1 cellular context compared by ENCODE assay signal in the genomic region with DNA sequence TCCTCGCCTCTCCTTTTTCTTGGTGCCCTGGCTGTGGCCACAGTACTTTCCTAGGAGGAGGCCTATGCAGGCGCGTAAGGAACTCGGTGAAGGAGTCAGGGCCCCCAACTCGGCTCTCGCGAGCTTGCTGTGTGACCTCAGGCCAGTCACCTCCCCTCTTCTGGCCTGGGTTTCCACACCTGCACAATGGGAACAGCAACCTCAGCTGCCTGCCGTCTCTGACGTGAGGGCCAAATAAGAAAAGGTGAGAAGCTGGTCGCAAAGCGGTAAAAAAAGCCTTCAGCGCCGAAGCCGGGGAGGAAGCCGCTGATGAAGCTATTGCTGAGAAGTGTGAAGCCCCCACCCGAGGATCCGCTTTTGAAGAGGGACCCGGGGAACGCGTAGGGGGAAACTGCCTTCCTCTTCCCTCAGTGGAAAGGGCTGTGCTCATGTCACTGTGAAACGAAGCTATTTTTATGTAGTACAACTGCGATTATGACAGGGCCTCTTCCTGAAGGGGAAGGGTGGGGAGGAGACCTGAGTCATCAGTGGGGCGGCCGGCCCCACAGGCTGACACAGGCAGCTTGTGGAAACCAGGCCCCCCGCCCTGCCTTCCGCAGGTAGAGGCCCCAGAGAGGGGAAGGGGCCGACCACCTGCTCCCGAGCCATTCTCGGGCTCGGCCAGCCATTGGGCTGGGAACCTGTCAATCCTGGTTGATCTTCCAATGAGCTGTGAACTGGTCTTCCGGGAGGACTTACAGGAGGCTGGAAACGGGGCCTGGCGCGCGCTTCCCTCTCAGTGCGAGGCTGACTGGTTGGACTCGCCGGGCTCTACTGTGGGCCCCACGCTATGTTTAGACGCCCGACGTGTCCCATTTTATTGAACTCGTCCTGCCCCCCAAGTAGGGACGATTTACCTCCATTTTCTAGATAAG.
TF ChIP-seq lines count a peak whose summit lies in the region.

No MANE protein-coding gene starts in this region.

TF ChIP-seq in K562, 482 proteins besides CTCF, POLR2A, EP300 and RAD21 (continued from another document and continues in another):
- TF ChIP-seq PBX2 (CRISPR knock-in tag; IDR thresholded peaks at IDR 0.05; ENCODE audit: low read depth) (peak; percentile 83), PBX2 (tag; conservative IDR thresholded peaks at IDR 0.05; ENCODE audit: low read depth) (peak; percentile 91), SP1 (CRISPR knock-in tag; IDR thresholded peaks at IDR 0.05) (peak; percentile 43; the same call in 1 of the 2 replicates), ELF2 (CRISPR knock-in tag; IDR thresholded peaks at IDR 0.05) (no peak), ILK (tag; IDR thresholded peaks at IDR 0.05; ENCODE audit: borderline replicate concordance, low read depth) (no peak), ATF6 (CRISPR knock-in tag; IDR thresholded peaks at IDR 0.05) (no peak; the same call in 1 of the 2 replicates), MTF1 (CRISPR knock-in tag; IDR thresholded peaks at IDR 0.05; ENCODE audit: borderline replicate concordance) (no peak), HEY1 (CRISPR knock-in tag; IDR thresholded peaks at IDR 0.05; ENCODE audit: borderline replicate concordance) (no peak), STAT5B (CRISPR knock-in tag; IDR thresholded peaks at IDR 0.05) (no peak), CHCHD3 (CRISPR knock-in tag; IDR thresholded peaks at IDR 0.05) (no peak), KLF10 (CRISPR knock-in tag; IDR thresholded peaks at IDR 0.05) (no peak), ZMIZ1 (IDR thresholded peaks at IDR 0.05; ENCODE audit: low read depth in 2 of 2, low read length in 2 of 2) (no peak), RBM15 (IDR thresholded peaks at IDR 0.05; ENCODE audit: insufficient read depth, low read length) (no peak), ZNF592 (IDR thresholded peaks at IDR 0.05) (peak; percentile 91), ZSCAN32 (CRISPR knock-in tag; IDR thresholded peaks at IDR 0.05) (no peak), SIX5 (IDR thresholded peaks at IDR 0.05; ENCODE audit: borderline replicate concordance in 1 of 2, insufficient read depth in 1 of 2, low read depth in 1 of 2, low read length in 2 of 2) (no peak), STAT5A (IDR thresholded peaks at IDR 0.05; ENCODE audit: borderline replicate concordance, low read length) (no peak), ARNT (IDR thresholded peaks at IDR 0.05) (no peak), HNRNPK (IDR thresholded peaks at IDR 0.05; ENCODE audit: low read depth, low read length, poor library complexity, severe bottlenecking) (no peak), FOXK1 (CRISPR knock-in tag; IDR thresholded peaks at IDR 0.05; ENCODE audit: borderline replicate concordance) (no peak), ELK3 (CRISPR knock-in tag; IDR thresholded peaks at IDR 0.05) (no peak), NFATC3 (IDR thresholded peaks at IDR 0.05) (no peak), HMG20B (CRISPR knock-in tag; IDR thresholded peaks at IDR 0.05) (no peak), KAT7 (CRISPR knock-in tag; IDR thresholded peaks at IDR 0.05; ENCODE audit: borderline replicate concordance) (peak; percentile 81; the same call in 1 of the 2 replicates), ATF4 (CRISPR knock-in tag; IDR thresholded peaks at IDR 0.05) (no peak), ZNF431 (CRISPR knock-in tag; IDR thresholded peaks at IDR 0.05) (no peak), HMG20A (CRISPR knock-in tag; conservative IDR thresholded peaks at IDR 0.05) (no peak), ZNF253 (CRISPR knock-in tag; conservative IDR thresholded peaks at IDR 0.05) (no peak), MEF2A (IDR thresholded peaks at IDR 0.05; ENCODE audit: control insufficient read depth, low read depth, low read length) (no peak), E2F8 (IDR thresholded peaks at IDR 0.05; ENCODE audit: low read depth, partially characterized antibody) (no peak), VEZF1 (CRISPR knock-in tag; IDR thresholded peaks at IDR 0.05) (peak; percentile 67), TBL1XR1 (IDR thresholded peaks at IDR 0.05; ENCODE audit: low read length in 2 of 2) (0 out of 4 replicates have a peak, but pooled peaks of 1 of the 2 experiments have one; percentile 13), DACH1 (IDR thresholded peaks at IDR 0.05; ENCODE audit: partially characterized antibody) (no peak)
- TF ChIP-seq, protein P1, sequence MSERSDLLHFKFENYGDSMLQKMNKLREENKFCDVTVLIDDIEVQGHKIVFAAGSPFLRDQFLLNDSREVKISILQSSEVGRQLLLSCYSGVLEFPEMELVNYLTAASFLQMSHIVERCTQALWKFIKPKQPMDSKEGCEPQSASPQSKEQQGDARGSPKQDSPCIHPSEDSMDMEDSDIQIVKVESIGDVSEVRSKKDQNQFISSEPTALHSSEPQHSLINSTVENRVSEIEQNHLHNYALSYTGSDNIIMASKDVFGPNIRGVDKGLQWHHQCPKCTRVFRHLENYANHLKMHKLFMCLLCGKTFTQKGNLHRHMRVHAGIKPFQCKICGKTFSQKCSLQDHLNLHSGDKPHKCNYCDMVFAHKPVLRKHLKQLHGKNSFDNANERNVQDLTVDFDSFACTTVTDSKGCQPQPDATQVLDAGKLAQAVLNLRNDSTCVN (CRISPR knock-in tag; IDR thresholded peaks at IDR 0.05) = no peak
